ENCODE assay signal across 25 cellular contexts in genomic region chr3:116192464-116192863, GRCh38.
DNase-seq lines count a peak whose midpoint lies in the region; ATAC-seq, FAIRE-seq and TF ChIP-seq lines count a peak whose summit lies in the region.
"Had no signal": no experiment of that assay in that cellular context is flagged by ENCODE, and none has a peak within 500 bp of the region (broad histone marks: within the 10 kb centered on the region; RNA-seq: fewer than 3 reads in every experiment).

No MANE protein-coding gene starts in this region.

- FAIRE-seq in HepG2 (lab: Jason Lieb, UNC) (no peak), K562 (lab: Jason Lieb, UNC) (no peak)
- FAIRE-seq: A204.1, GM12878, GM12892, GM18507 had no signal

- H3K4me2 ChIP-seq in HepG2 (ENCODE audit: low read depth, low read length), result no peak overlapping the region
- H3K4me2 ChIP-seq in IMR-90 (ENCODE audit: low read depth, low read length), result no peak overlapping the region
- H3K4me2 ChIP-seq in K562 (ENCODE audit: insufficient read depth, low read length), result no peak overlapping the region
- H3K4me2 ChIP-seq: BLaER1 had no signal

- H3K9me1 ChIP-seq in IMR-90 (ENCODE audit: insufficient read depth, low read length) (no peaks in the 10 kb centered on the region), K562 (ENCODE audit: control insufficient read depth, insufficient read depth, low read length) (no peaks in the 10 kb centered on the region)

- H3K9ac ChIP-seq in HepG2 (ENCODE audit: insufficient read depth, low read depth, low read length), result no peak overlapping the region
- H3K9ac ChIP-seq in IMR-90 (ENCODE audit: low read depth, low read length), result no peak overlapping the region
- H3K9ac ChIP-seq in K562 (ENCODE audit: insufficient read depth in 1 of 2, low read depth in 2 of 2, low read length in 2 of 2), result no peak overlapping the region
- H3K9ac ChIP-seq: BLaER1 had no signal

- POLR2A ChIA-PET in HepG2 (lab: Yijun Ruan, JAX), result no interaction called here
- POLR2A ChIA-PET in IMR-90 (lab: Charles Lee; ENCODE audit: unreplicated experiment), result no interaction called here
- POLR2A ChIA-PET in K562 (lab: Yijun Ruan, JAX), result no interaction called here

- no peaks in the 10 kb centered on the region for H3K9me3 ChIP-seq in HepG2 (ENCODE audit: low read length)
- H3K9me3 ChIP-seq in right lobe of liver, result no peaks in the 10 kb centered on the region
- H3K9me3 ChIP-seq in IMR-90 (ENCODE audit: control insufficient read depth, insufficient read depth, low read length), result no peaks in the 10 kb centered on the region
- no peaks in the 10 kb centered on the region for H3K9me3 ChIP-seq in K562 (replicated peaks; ENCODE audit: control insufficient read depth, insufficient read depth, low read depth, low read length)
- H3K9me3 ChIP-seq in stomach, result peaks cover 0 to 4% (median 2%) of the 10 kb centered on the region in 4 donors
- H3K9me3 ChIP-seq: BE2C had no signal

- H4K5ac ChIP-seq in IMR-90 (ENCODE audit: low read depth, low read length), result no peak overlapping the region

- H2AK5ac ChIP-seq in IMR-90 (ENCODE audit: low read depth, low read length), result no peak overlapping the region

- H2BK15ac ChIP-seq in IMR-90 (ENCODE audit: low read depth, low read length), result no peak overlapping the region

- no peak overlapping the region for H3K14ac ChIP-seq in IMR-90 (replicated peaks; ENCODE audit: low read depth, low read length)

- CTCF ChIA-PET in HepG2 (lab: Yijun Ruan, JAX; ENCODE audit: low intra/inter-chr PET ratio, low total read pairs), result no interaction called here
- CTCF ChIA-PET in IMR-90 (lab: Yijun Ruan, JAX), result no interaction called here
- CTCF ChIA-PET in K562 (lab: Yijun Ruan, JAX; ENCODE audit: low intra/inter-chr PET ratio), result no interaction called here

- DNase-seq in HepG2 (ENCODE audit: low spot score), result no peak
- DNase-seq in right lobe of liver, result no peak
- DNase-seq in IMR-90, result no peak
- DNase-seq in K562 (ENCODE audit: extremely low read depth in 1 of 4, low spot score in 3 of 4), result no peak
- DNase-seq in stomach, result no peak
- DNase-seq in SKM-1 treated with dmso at 0.1 percent for 144 hours (lab: John Stamatoyannopoulos, UW; ENCODE audit: unreplicated experiment), result no peak
- DNase-seq: 8988T; BE2C; C1 segment of cervical spinal cord; CD4-positive, alpha-beta memory T cell; CD4-positive, CD25-positive, alpha-beta regulatory T cell; CD8-positive, alpha-beta memory T cell; COR-L47; DMS 273 treated with DMSO at 0.1 percent for 48 hours; DMS53; DMS79; DND-41; EL; GDM1 had no signal

- TF ChIP-seq POLR2A in HepG2 (IDR thresholded peaks at IDR 0.05; ENCODE audit: insufficient read depth in 1 of 2, low read depth in 2 of 2, low read length in 2 of 2), result no peak
- no peak for TF ChIP-seq POLR2A in right lobe of liver (IDR thresholded peaks at IDR 0.05)
- TF ChIP-seq POLR2A in IMR-90 (IDR thresholded peaks at IDR 0.05; ENCODE audit: low read depth, low read length), result no peak
- TF ChIP-seq POLR2A in K562 (conservative IDR thresholded peaks at IDR 0.05), result no peak
- TF ChIP-seq POLR2A in stomach (IDR thresholded peaks at IDR 0.05), result no peak

- TF ChIP-seq EP300 in HepG2 (IDR thresholded peaks at IDR 0.05; ENCODE audit: low read depth in 2 of 2, low read length in 2 of 2) (no peak), HepG2 (CRISPR knock-in tag; IDR thresholded peaks at IDR 0.05; ENCODE audit: borderline replicate concordance) (no peak), K562 (IDR thresholded peaks at IDR 0.05; ENCODE audit: low read length) (no peak), stomach (IDR thresholded peaks at IDR 0.05) (no peak)

- no peak overlapping the region for H4K91ac ChIP-seq in IMR-90 (ENCODE audit: insufficient read depth, low read depth, low read length)

- BruUV-seq in HepG2 (replicated peaks; lab: Mats Ljungman, UMichigan), result no TSS peak
- BruUV-seq in IMR-90 (replicated peaks; lab: Mats Ljungman, UMichigan), result no TSS peak
- BruUV-seq in K562 (replicated peaks; lab: Mats Ljungman, UMichigan), result no TSS peak

- H2BK5ac ChIP-seq in IMR-90 (ENCODE audit: low read depth, low read length, poor library complexity, severe bottlenecking), result no peak overlapping the region

- H3K27me3 ChIP-seq in HepG2 (ENCODE audit: control insufficient read depth in 1 of 2, insufficient read depth in 2 of 2, low read length in 2 of 2), result no peaks in the 10 kb centered on the region
- no peaks in the 10 kb centered on the region for H3K27me3 ChIP-seq in right lobe of liver
- no peaks in the 10 kb centered on the region for H3K27me3 ChIP-seq in IMR-90 (ENCODE audit: control insufficient read depth, insufficient read depth, low read length)
- H3K27me3 ChIP-seq in K562 (ENCODE audit: control insufficient read depth in 2 of 2, insufficient read depth in 2 of 2, low read length in 2 of 2), result no peaks in the 10 kb centered on the region
- no peaks in the 10 kb centered on the region for H3K27me3 ChIP-seq in stomach
- H3K27me3 ChIP-seq: BE2C, BLaER1 had no signal

- no peak overlapping the region for H2BK20ac ChIP-seq in IMR-90 (ENCODE audit: low read depth, low read length)

- H4K20me1 ChIP-seq in HepG2 (ENCODE audit: insufficient read depth, low read length), result no peaks in the 10 kb centered on the region
- H4K20me1 ChIP-seq in IMR-90 (ENCODE audit: insufficient read depth, low read length), result no peaks in the 10 kb centered on the region
- H4K20me1 ChIP-seq in K562 (replicated peaks; ENCODE audit: control insufficient read depth, insufficient read depth, low read length), result no peaks in the 10 kb centered on the region
- H4K20me1 ChIP-seq: BLaER1 had no signal

- ATAC-seq in HepG2 (no peak), right lobe of liver (no peak), IMR-90 (ENCODE audit: low read depth) (no peak), K562 (no peak), GM21717 (IDR thresholded peaks at IDR 0.05; ENCODE audit: unreplicated experiment) (no peak)
- ATAC-seq: GM12878 had no signal

- no peak overlapping the region for H4K8ac ChIP-seq in IMR-90 (ENCODE audit: low read depth in 2 of 2, low read length in 2 of 2)

- H3K23ac ChIP-seq in IMR-90 (ENCODE audit: low read depth, low read length), result no peak overlapping the region

- H3K27ac ChIP-seq in HepG2 (ENCODE audit: extremely low read length, insufficient read depth, low read length) (no peak overlapping the region), right lobe of liver (no peak overlapping the region), IMR-90 (ENCODE audit: insufficient read depth, low read length) (no peak overlapping the region), K562 (ENCODE audit: extremely low read depth, low read depth, low read length) (no peak overlapping the region), stomach (no peak overlapping the region)
- H3K27ac ChIP-seq: BLaER1 had no signal

- WGBS in HepG2 (ENCODE audit: low lambda C conversion rate), result 0% methylated on average over 1 of the region's 1 CpG
- WGBS in right lobe of liver (ENCODE audit: insufficient coverage, low coverage, low lambda C conversion rate, missing lambda C conversion rate), result 43% methylated on average over 1 of the region's 1 CpG
- WGBS in IMR-90 (ENCODE audit: extremely low coverage in 2 of 2, insufficient read length in 1 of 2), 2 experiments, result no CpG with 5 or more reads among the region's 1 CpG
- WGBS in K562 (ENCODE audit: insufficient coverage, low coverage, missing lambda C conversion rate), result no CpG with 5 or more reads among the region's 1 CpG
- 79 to 88% (median 81%) methylated on average over 1 of the region's 1 CpG for WGBS in stomach, 5 donors

- intact Hi-C loops in HepG2 (cut with micrococcal nuclease; ENCODE audit: unreplicated experiment), result no loop called here
- intact Hi-C loops in right lobe of liver (cut with DNase I), result no loop called here
- intact Hi-C loops in IMR-90 (cut with micrococcal nuclease), result no loop called here
- intact Hi-C loops in K562 (cut with micrococcal nuclease), result no loop called here
- intact Hi-C loops in stomach (cut with DNase I; ENCODE audit: low total_unique reads), result no loop called here

- no peaks in the 10 kb centered on the region for H3K36me3 ChIP-seq in HepG2 (replicated peaks in 1 of 2; ENCODE audit: control insufficient read depth in 1 of 2, insufficient read depth in 2 of 2, low read length in 2 of 2)
- no peaks in the 10 kb centered on the region for H3K36me3 ChIP-seq in right lobe of liver
- H3K36me3 ChIP-seq in IMR-90 (ENCODE audit: control insufficient read depth, insufficient read depth, low read length), result no peaks in the 10 kb centered on the region
- no peaks in the 10 kb centered on the region for H3K36me3 ChIP-seq in K562 (ENCODE audit: control insufficient read depth, insufficient read depth, low read length)
- H3K36me3 ChIP-seq in stomach, result no peaks in the 10 kb centered on the region
- H3K36me3 ChIP-seq: BE2C, BLaER1 had no signal

- in situ Hi-C loops in HepG2 (cut with HindIII; ENCODE audit: extremely low pct_ligation_motif_present, low pct_unique_long_range_greater_than_20kb) (no loop called here), IMR-90 (cut with MboI; ENCODE audit: low sequenced_read_pairs) (no loop called here), K562 (cut with MboI) (no loop called here)

- no peak overlapping the region for H3K4ac ChIP-seq in IMR-90 (ENCODE audit: low read depth, low read length)

- H2AK9ac ChIP-seq in IMR-90 (replicated peaks; ENCODE audit: low read depth, low read length, poor library complexity), result no peak overlapping the region

- no peak for TF ChIP-seq RAD21 in HepG2 (CRISPR knock-in tag; IDR thresholded peaks at IDR 0.05)
- no peak for TF ChIP-seq RAD21 in IMR-90 (IDR thresholded peaks at IDR 0.05; ENCODE audit: low read length)
- no peak for TF ChIP-seq RAD21 in K562 (CRISPR knock-in tag; conservative IDR thresholded peaks at IDR 0.05 in 1 of 2, IDR thresholded peaks at IDR 0.05 in 1 of 2)

- H3K4me3 ChIP-seq in HepG2 (replicated peaks in 1 of 3; ENCODE audit: insufficient read depth in 1 of 3, low read depth in 2 of 3, low read length in 3 of 3) (no peak overlapping the region), right lobe of liver (no peak overlapping the region), IMR-90 (ENCODE audit: insufficient read depth, low read depth, low read length) (no peak overlapping the region), K562 (no peak overlapping the region), stomach (no peak overlapping the region)
- H3K4me3 ChIP-seq: BLaER1, GM12878 had no signal

- H3K79me2 ChIP-seq in HepG2 (ENCODE audit: insufficient read depth, low read length) (no peaks in the 10 kb centered on the region), K562 (ENCODE audit: control insufficient read depth, insufficient read depth, low read length) (no peaks in the 10 kb centered on the region)

- dilution Hi-C loops in IMR-90 (cut with HindIII; ENCODE audit: low sequenced_read_pairs, unreplicated experiment), result no loop called here

- no peak overlapping the region for H2BK120ac ChIP-seq in IMR-90 (ENCODE audit: low read depth, low read length)

- no peak overlapping the region for H3K56ac ChIP-seq in IMR-90 (ENCODE audit: extremely low read depth, insufficient read depth, low read length)

- H2AFZ ChIP-seq in HepG2 (ENCODE audit: low read length) (no peak overlapping the region), IMR-90 (replicated peaks; ENCODE audit: low read length, poor library complexity) (no peak overlapping the region), K562 (ENCODE audit: low read depth, low read length) (no peak overlapping the region)

- H3K18ac ChIP-seq in IMR-90 (ENCODE audit: low read depth, low read length), result no peak overlapping the region

- H3K4me1 ChIP-seq in HepG2 (ENCODE audit: insufficient read depth, low read length), result no peaks in the 10 kb centered on the region
- no peaks in the 10 kb centered on the region for H3K4me1 ChIP-seq in right lobe of liver
- peaks cover 3% of the 10 kb centered on the region; the same call in 1 of the 2 replicates for H3K4me1 ChIP-seq in IMR-90 (ENCODE audit: control insufficient read depth, insufficient read depth, low read length)
- H3K4me1 ChIP-seq in K562 (replicated peaks in 1 of 2; ENCODE audit: control insufficient read depth in 2 of 2, insufficient read depth in 2 of 2, low read length in 2 of 2), result no peaks in the 10 kb centered on the region; a peak in 1 of 5 replicates
- H3K4me1 ChIP-seq in stomach, result no peaks in the 10 kb centered on the region
- H3K4me1 ChIP-seq: BE2C, BLaER1 had no signal

- TF ChIP-seq CTCF in HepG2 (CRISPR knock-in tag; IDR thresholded peaks at IDR 0.05) (no peak), right lobe of liver (IDR thresholded peaks at IDR 0.05) (no peak), IMR-90 (conservative IDR thresholded peaks at IDR 0.05; ENCODE audit: low read depth, low read length) (no peak), K562 (IDR thresholded peaks at IDR 0.05 in 2 of 3, conservative IDR thresholded peaks at IDR 0.05 in 1 of 3; ENCODE audit: insufficient read depth in 2 of 3, low read depth in 1 of 3, low read length in 3 of 3) (no peak), stomach (IDR thresholded peaks at IDR 0.05) (no peak)

- H3K79me1 ChIP-seq in IMR-90 (ENCODE audit: low read depth in 1 of 2, low read length in 2 of 2), result no peaks in the 10 kb centered on the region

Comparison
In these comparisons a context has a peak if more than half of its experiments do, and no peak if none do; other contexts are left out.
1. Of the 241 proteins assayed by ChIP-seq in both HepG2 and K562: peak only in HepG2: none; only in K562: MAFG; in both: MAFF and MAFK; in neither: 238.